ENCODE assay signal across 8 cellular contexts in the genomic region with DNA sequence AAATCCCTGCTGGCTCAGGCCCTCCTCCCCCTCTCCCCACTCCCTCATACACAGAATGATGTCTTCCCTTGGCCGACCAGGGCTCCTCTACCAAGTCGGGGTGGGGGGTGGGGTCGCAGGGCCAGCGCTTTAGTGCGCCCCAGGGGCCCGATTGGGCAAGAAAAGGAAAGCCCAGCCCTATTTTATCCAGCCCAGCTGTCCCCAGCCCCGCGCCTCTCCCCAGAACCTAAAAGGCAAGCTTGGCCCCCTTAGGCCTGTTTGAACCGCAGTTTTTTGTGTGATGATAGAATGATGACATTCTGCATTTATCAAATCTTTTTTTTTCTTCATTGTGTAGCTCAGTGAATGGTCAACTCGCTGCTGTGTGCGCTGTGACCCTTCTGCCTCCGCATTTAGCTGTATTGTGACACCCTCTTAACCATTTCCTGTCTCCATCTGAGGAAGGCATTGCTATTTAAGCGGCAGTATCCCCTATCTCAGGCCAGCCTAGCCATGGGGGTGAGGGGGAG.
A peak's percentile ranks its signal among the peaks of the same experiment; 100 is the strongest.
DNase-seq lines count a peak whose midpoint lies in the region; ATAC-seq, FAIRE-seq and TF ChIP-seq lines count a peak whose summit lies in the region.

No MANE protein-coding gene starts in this region.

- H3K4me1 ChIP-seq in ACC112 (ENCODE audit: control insufficient read depth, insufficient read depth, low read length, unreplicated experiment) = no peaks in the 10 kb centered on the region
- H3K4me1 ChIP-seq in HCT116 (ENCODE audit: control insufficient read depth in 1 of 2, insufficient read depth in 2 of 2, low read length in 2 of 2) = peaks cover 4 to 23% of the 10 kb centered on the region in 2 experiments; a peak in 3 of 4 replicates
- peaks cover 5 to 13% of the 10 kb centered on the region in 2 donors for H3K4me1 ChIP-seq in lung (ENCODE audit: control insufficient read depth in 2 of 2, insufficient read depth in 2 of 2, low read length in 2 of 2)

- H3K9me2 ChIP-seq in HCT116 (ENCODE audit: insufficient read depth) = no peaks in the 10 kb centered on the region

- no peak for DNase-seq in HCT116 (ENCODE audit: low read depth, low spot score)
- DNase-seq in astrocyte of the cerebellum (ENCODE audit: low read depth) = no peak
- DNase-seq in lung (ENCODE audit: low spot score) = no peak
- DNase-seq in stimulated activated CD4-positive, alpha-beta T cell treated with anti-CD3 and anti-CD28 coated beads, Interleukin-4, amount 100 ng/mL, for 1 hour = no peak
- no peak for DNase-seq in activated CD8-positive, alpha-beta memory T cell treated with anti-CD3 and anti-CD28 coated beads, Interleukin-2, amount 50 U/mL, for 48 hours
- DNase-seq in HTR-8/SVneo (ENCODE audit: insufficient read length, low spot score) = no peak

- in situ Hi-C loops in astrocyte of the cerebellum (cut with HindIII; ENCODE audit: low sequenced_read_pairs) = no loop called here

- no peak overlapping the region for H3K27ac ChIP-seq in ACC112 (ENCODE audit: low read depth, low read length)
- no peak overlapping the region for H3K27ac ChIP-seq in HCT116 (ENCODE audit: low read depth, low read length)
- peak overlapping the region; percentile 3 to 31 for H3K27ac ChIP-seq in lung (ENCODE audit: low read depth in 1 of 2, low read length in 1 of 2)

- H3K27me3 ChIP-seq in ACC112 (ENCODE audit: insufficient read depth, low read length) = peaks cover 85% of the 10 kb centered on the region
- H3K27me3 ChIP-seq in HCT116 (ENCODE audit: insufficient read depth, low read length) = no peaks in the 10 kb centered on the region
- no peaks in the 10 kb centered on the region for H3K27me3 ChIP-seq in lung (ENCODE audit: control insufficient read depth, insufficient read depth)

- H3K4me3 ChIP-seq in ACC112 (ENCODE audit: low read depth, low read length) (peak overlapping the region; percentile 72), HCT116 (replicated peaks in 1 of 2; ENCODE audit: low read depth in 1 of 2, low read length in 2 of 2) (no peak overlapping the region), astrocyte of the cerebellum (ENCODE audit: low read depth, low read length) (peak overlapping the region; percentile 52), lung (no peak overlapping the region)

- FAIRE-seq in HTR-8/SVneo (lab: Jason Lieb, UNC) = no peak

- intact Hi-C loops in HCT116 (cut with micrococcal nuclease) = no loop called here

- BruUV-seq in HCT116 (replicated peaks; lab: Mats Ljungman, UMichigan) = no TSS peak

- TF ChIP-seq POLR2A in HCT116 (IDR thresholded peaks at IDR 0.05; ENCODE audit: borderline replicate concordance, extremely low read depth, insufficient read depth, insufficient read length) = no peak

- no peaks in the 10 kb centered on the region for H3K36me3 ChIP-seq in ACC112 (ENCODE audit: insufficient read depth, low read length)
- H3K36me3 ChIP-seq in HCT116 (ENCODE audit: control insufficient read depth in 1 of 2, insufficient read depth in 2 of 2, low read length in 2 of 2) = no peaks in the 10 kb centered on the region
- no peaks in the 10 kb centered on the region for H3K36me3 ChIP-seq in lung (ENCODE audit: control insufficient read depth in 2 of 2, insufficient read depth in 2 of 2, low read length in 2 of 2)

- TF ChIP-seq RAD21 in HCT116 (IDR thresholded peaks at IDR 0.05; ENCODE audit: low read depth) = no peak

- RAD21 ChIA-PET in HCT116 (lab: Charles Lee; ENCODE audit: low non-redundant PET in 1 of 2, low total read pairs in 2 of 2, uncharacterized antibody in 2 of 2, unreplicated experiment in 2 of 2) = interaction anchor here in 1 of 2 experiments (0.6 kb wide), 1 partner anchor 135 kb away, joined by 3 read pairs; no protein-coding TSS in a partner anchor

- no peak overlapping the region for H3K9ac ChIP-seq in HCT116 (ENCODE audit: low read length)

- ATAC-seq in HCT116 = no peak
- ATAC-seq in lung (ENCODE audit: insufficient read depth, low FRiP score) = no peak
- ATAC-seq in GM18873 (IDR thresholded peaks at IDR 0.05; ENCODE audit: low FRiP score, unreplicated experiment) = no peak

- CTCF ChIA-PET in HCT116 (lab: Charles Lee) = no interaction called here

- H3K9me3 ChIP-seq in HCT116 (ENCODE audit: control insufficient read depth in 1 of 2, insufficient read depth in 1 of 2, low read depth in 1 of 2, low read length in 2 of 2) (no peaks in the 10 kb centered on the region), lung (ENCODE audit: control insufficient read depth in 2 of 2, insufficient read depth in 1 of 2, low read length in 1 of 2) (no peaks in the 10 kb centered on the region)

- no peaks in the 10 kb centered on the region; the same call in 1 of the 2 replicates for H4K20me1 ChIP-seq in HCT116 (ENCODE audit: insufficient read depth)

- peak overlapping the region; percentile 86; the same call in 1 of the 2 replicates for H3K4me2 ChIP-seq in HCT116 (ENCODE audit: low read length)

- no peak for TF ChIP-seq CTCF in HCT116 (IDR thresholded peaks at IDR 0.05 in 2 of 3, conservative IDR thresholded peaks at IDR 0.05 in 1 of 3; ENCODE audit: borderline replicate concordance in 1 of 3, insufficient read depth in 1 of 3, low read depth in 2 of 3, low read length in 2 of 3)
- no peak for TF ChIP-seq CTCF in astrocyte of the cerebellum (IDR thresholded peaks at IDR 0.05; ENCODE audit: low read depth, low read length, missing control alignments)
- TF ChIP-seq CTCF in lung (IDR thresholded peaks at IDR 0.05; ENCODE audit: control extremely low read depth, extremely low read depth) = no peak

- WGBS in lung, 2 donors = 18 to 26% methylated on average over 13 of the region's 13 CpGs

- H2AFZ ChIP-seq in ACC112 (ENCODE audit: low read length, unreplicated experiment) (no peak overlapping the region), HCT116 (ENCODE audit: low read depth, low read length, poor library complexity, severe bottlenecking) (no peak overlapping the region)

- POLR2A ChIA-PET in HCT116 (lab: Charles Lee) = interaction anchor here (0.5 kb wide), 1 partner anchor 367 kb away, joined by 3 read pairs; no protein-coding TSS in a partner anchor

- H3K79me2 ChIP-seq in ACC112 (ENCODE audit: control insufficient read depth, insufficient read depth, low read length, unreplicated experiment) (no peaks in the 10 kb centered on the region), HCT116 (ENCODE audit: insufficient read depth, low read length) (peaks cover 19% of the 10 kb centered on the region; the same call in 1 of the 2 replicates)

TF ChIP-seq in HCT116, 20 proteins besides CTCF, POLR2A, EP300 and RAD21 (continues in another document):
- TF ChIP-seq EZH2 (IDR thresholded peaks at IDR 0.05) (no peak), EGR1 (IDR thresholded peaks at IDR 0.05; ENCODE audit: low read depth) (no peak), JUND (IDR thresholded peaks at IDR 0.05) (no peak), CBX3 (IDR thresholded peaks at IDR 0.05; ENCODE audit: low read depth) (no peak), FOSL1 (IDR thresholded peaks at IDR 0.05; ENCODE audit: low read depth) (no peak), CEBPB (IDR thresholded peaks at IDR 0.05; ENCODE audit: low read depth) (no peak), YY1 (IDR thresholded peaks at IDR 0.05; ENCODE audit: extremely low read depth, insufficient replicate concordance, low read depth, low read length) (no peak), ZFX (IDR thresholded peaks at IDR 0.05) (no peak), SP1 (IDR thresholded peaks at IDR 0.05; ENCODE audit: low read depth) (no peak), ZNF274 (IDR thresholded peaks at IDR 0.05; ENCODE audit: low read depth, low read length) (no peak), TCF7L2 (IDR thresholded peaks at IDR 0.05; ENCODE audit: borderline replicate concordance, extremely low read depth, insufficient read depth, insufficient read length) (no peak), SIN3A (IDR thresholded peaks at IDR 0.05; ENCODE audit: low read depth) (no peak), SRF (IDR thresholded peaks at IDR 0.05; ENCODE audit: low read depth) (no peak), POLR2AphosphoS5 (IDR thresholded peaks at IDR 0.05; ENCODE audit: low read depth, low read length) (no peak), EZH2phosphoT487 (IDR thresholded peaks at IDR 0.05; ENCODE audit: borderline replicate concordance) (no peak)
- TF ChIP-seq, protein P1, sequence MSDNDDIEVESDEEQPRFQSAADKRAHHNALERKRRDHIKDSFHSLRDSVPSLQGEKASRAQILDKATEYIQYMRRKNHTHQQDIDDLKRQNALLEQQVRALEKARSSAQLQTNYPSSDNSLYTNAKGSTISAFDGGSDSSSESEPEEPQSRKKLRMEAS (IDR thresholded peaks at IDR 0.05) = no peak
- TF ChIP-seq, protein P2, sequence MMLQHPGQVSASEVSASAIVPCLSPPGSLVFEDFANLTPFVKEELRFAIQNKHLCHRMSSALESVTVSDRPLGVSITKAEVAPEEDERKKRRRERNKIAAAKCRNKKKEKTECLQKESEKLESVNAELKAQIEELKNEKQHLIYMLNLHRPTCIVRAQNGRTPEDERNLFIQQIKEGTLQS (IDR thresholded peaks at IDR 0.05) = no peak
- TF ChIP-seq, protein P3, sequence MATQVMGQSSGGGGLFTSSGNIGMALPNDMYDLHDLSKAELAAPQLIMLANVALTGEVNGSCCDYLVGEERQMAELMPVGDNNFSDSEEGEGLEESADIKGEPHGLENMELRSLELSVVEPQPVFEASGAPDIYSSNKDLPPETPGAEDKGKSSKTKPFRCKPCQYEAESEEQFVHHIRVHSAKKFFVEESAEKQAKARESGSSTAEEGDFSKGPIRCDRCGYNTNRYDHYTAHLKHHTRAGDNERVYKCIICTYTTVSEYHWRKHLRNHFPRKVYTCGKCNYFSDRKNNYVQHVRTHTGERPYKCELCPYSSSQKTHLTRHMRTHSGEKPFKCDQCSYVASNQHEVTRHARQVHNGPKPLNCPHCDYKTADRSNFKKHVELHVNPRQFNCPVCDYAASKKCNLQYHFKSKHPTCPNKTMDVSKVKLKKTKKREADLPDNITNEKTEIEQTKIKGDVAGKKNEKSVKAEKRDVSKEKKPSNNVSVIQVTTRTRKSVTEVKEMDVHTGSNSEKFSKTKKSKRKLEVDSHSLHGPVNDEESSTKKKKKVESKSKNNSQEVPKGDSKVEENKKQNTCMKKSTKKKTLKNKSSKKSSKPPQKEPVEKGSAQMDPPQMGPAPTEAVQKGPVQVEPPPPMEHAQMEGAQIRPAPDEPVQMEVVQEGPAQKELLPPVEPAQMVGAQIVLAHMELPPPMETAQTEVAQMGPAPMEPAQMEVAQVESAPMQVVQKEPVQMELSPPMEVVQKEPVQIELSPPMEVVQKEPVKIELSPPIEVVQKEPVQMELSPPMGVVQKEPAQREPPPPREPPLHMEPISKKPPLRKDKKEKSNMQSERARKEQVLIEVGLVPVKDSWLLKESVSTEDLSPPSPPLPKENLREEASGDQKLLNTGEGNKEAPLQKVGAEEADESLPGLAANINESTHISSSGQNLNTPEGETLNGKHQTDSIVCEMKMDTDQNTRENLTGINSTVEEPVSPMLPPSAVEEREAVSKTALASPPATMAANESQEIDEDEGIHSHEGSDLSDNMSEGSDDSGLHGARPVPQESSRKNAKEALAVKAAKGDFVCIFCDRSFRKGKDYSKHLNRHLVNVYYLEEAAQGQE (IDR thresholded peaks at IDR 0.05; ENCODE audit: low read depth) = no peak

Comparison
In these comparisons a context has a peak if more than half of its experiments do, and no peak if none do; other contexts are left out.
1. H3K27ac ChIP-seq: peak in lung (2 of 2); none in ACC112 (single experiment) and HCT116 (single experiment).
2. H3K4me3 ChIP-seq: peak in ACC112 (single experiment) and astrocyte of the cerebellum (single experiment); none in HCT116 (0 of 2) and lung (single experiment).